In the genomic region with DNA sequence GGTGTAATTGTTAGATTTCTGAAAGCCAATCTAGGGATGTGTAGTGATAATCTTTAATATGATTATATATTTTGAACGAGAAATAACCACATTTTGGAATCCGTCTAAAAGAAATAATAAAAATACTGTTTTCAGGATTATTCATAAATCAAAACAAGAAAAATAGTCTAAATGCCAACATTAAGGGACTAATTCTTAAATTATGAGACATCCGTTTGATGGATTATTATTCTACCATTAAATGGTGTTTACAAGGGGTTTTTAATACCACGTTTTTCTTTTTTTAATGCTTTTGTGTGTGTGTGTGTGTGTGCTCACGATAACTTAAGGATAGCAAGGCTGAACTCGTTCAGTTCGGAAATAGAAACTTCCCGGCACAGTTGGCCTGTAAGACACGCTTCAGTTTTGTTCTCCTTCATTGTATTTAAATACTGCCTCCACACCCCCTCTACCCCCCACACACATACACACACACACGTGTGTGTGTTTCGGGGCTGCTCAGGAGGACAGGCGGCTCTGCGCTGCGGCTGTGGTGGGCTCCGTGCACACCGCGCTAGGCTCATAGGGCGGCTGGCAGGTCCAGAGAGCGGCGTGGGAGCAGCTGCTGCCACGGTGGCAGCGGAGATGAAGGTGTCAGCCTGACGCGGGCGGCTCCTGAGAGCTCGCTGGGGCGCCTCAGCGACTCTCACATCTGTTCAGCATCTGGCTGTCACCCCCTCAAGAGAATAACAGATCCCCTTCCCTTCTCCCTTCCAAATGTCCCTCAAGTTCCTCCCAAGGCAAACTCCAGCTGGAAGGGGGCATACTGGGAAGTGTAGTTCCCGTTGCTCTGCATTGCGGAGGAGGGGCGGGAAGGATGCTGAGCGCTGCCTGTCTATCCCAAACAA, we compare ENCODE assay signal across 8 cellular contexts. TPM values are rescaled to one million over a fixed set of nuclear protein-coding genes. Genes with fewer than 3 reads are reported as not detected.
A peak's percentile ranks its signal among the peaks of the same experiment; 100 is the strongest.
DNase-seq lines count a peak whose midpoint lies in the region; ATAC-seq, FAIRE-seq and TF ChIP-seq lines count a peak whose summit lies in the region.

No MANE protein-coding gene starts in this region.

- H3K4me2 ChIP-seq in keratinocyte (ENCODE audit: control insufficient read depth, extremely low read depth, insufficient read depth, low read depth, low read length): peak overlapping the region; percentile 66

- H2AFZ ChIP-seq in keratinocyte (ENCODE audit: control insufficient read depth, low read length): peak overlapping the region; percentile 65

- TF ChIP-seq CTCF in astrocyte of the cerebellum (IDR thresholded peaks at IDR 0.05; ENCODE audit: low read depth, low read length, missing control alignments): no peak
- TF ChIP-seq CTCF in keratinocyte (optimal IDR thresholded peaks at IDR 0.05 in 1 of 3, IDR thresholded peaks at IDR 0.05 in 1 of 3, conservative IDR thresholded peaks at IDR 0.05 in 1 of 3; ENCODE audit: extremely low read depth in 1 of 3, insufficient read depth in 2 of 3, low read length in 3 of 3): no peak

- H3K9ac ChIP-seq in keratinocyte (ENCODE audit: control insufficient read depth, extremely low read depth, insufficient read depth, low read length): no peak overlapping the region

- no peak for TF ChIP-seq POLR2A in H54 (IDR thresholded peaks at IDR 0.05; ENCODE audit: low read depth, low read length)

- H4K20me1 ChIP-seq in keratinocyte (ENCODE audit: control insufficient read depth, extremely low read depth, insufficient read depth, low read length): no peaks in the 10 kb centered on the region

- H3K9me3 ChIP-seq in keratinocyte (ENCODE audit: control insufficient read depth, low read depth, low read length): no peaks in the 10 kb centered on the region

- H3K4me3 ChIP-seq in astrocyte of the cerebellum (ENCODE audit: low read depth, low read length) (peak overlapping the region; percentile 41), keratinocyte (ENCODE audit: control insufficient read depth in 2 of 3, extremely low read depth in 1 of 3, insufficient read depth in 2 of 3, low read depth in 1 of 3, low read length in 3 of 3) (peak overlapping the region in 2 of 3 experiments; percentile 29 to 56)

- peak; percentile 78 for ATAC-seq in stimulated activated naive CD8-positive, alpha-beta T cell treated with anti-CD3 and anti-CD28 coated beads, Interleukin-15, Interleukin-2, amounts not matched to agents 100 U/mL and 50 U/mL, for 24 hours
- ATAC-seq in HG02973 (IDR thresholded peaks at IDR 0.05; ENCODE audit: unreplicated experiment): no peak

- no peaks in the 10 kb centered on the region for H3K4me1 ChIP-seq in keratinocyte (ENCODE audit: control insufficient read depth, extremely low read depth, insufficient read depth, low read length)

- no peaks in the 10 kb centered on the region for H3K79me2 ChIP-seq in keratinocyte (ENCODE audit: control insufficient read depth, insufficient read depth, low read length)

- no peak overlapping the region for H3K27ac ChIP-seq in keratinocyte (ENCODE audit: control insufficient read depth, insufficient read depth, low read length)

- dilution Hi-C loops in keratinocyte (cut with MboI; ENCODE audit: extremely low pct_ligation_motif_present, low sequenced_read_pairs): no loop called here

- in situ Hi-C loops in astrocyte of the cerebellum (cut with HindIII; ENCODE audit: low sequenced_read_pairs): no loop called here

- no peak for FAIRE-seq in keratinocyte (lab: Jason Lieb, UNC)
- FAIRE-seq in H54 (lab: Jason Lieb, UNC): no peak

- peaks cover 47% of the 10 kb centered on the region for H3K27me3 ChIP-seq in keratinocyte (ENCODE audit: control insufficient read depth, extremely low read depth, insufficient read depth, low read length)

- H3K9me1 ChIP-seq in keratinocyte (ENCODE audit: control insufficient read depth, extremely low read depth, insufficient read depth, low read length): no peaks in the 10 kb centered on the region

- peak; percentile 33 for DNase-seq in EH (ENCODE audit: low read depth)
- peak; percentile 41 for DNase-seq in NCI-H524 treated with DMSO at 0.1 percent for 48 hours (lab: John Stamatoyannopoulos, UW)
- DNase-seq in astrocyte of the cerebellum (ENCODE audit: low read depth): no peak
- DNase-seq in keratinocyte (ENCODE audit: low read depth, low spot score): no peak
- DNase-seq in stimulated activated naive CD8-positive, alpha-beta T cell treated with anti-CD3 and anti-CD28 coated beads, Interleukin-15, Interleukin-2, amounts not matched to agents 100 U/mL and 50 U/mL, for 24 hours: peak; percentile 49
- DNase-seq in H54 (ENCODE audit: insufficient read length, low spot score): no peak
- DNase-seq in cerebellum (ENCODE audit: low spot score): no peak

- H3K36me3 ChIP-seq in keratinocyte (ENCODE audit: control insufficient read depth in 2 of 2, extremely low read depth in 1 of 2, insufficient read depth in 2 of 2, low read length in 2 of 2): no peaks in the 10 kb centered on the region

RNA-seq across cellular contexts. Expression of a gene that starts 23.0 kb away (rescaled TPM):
- polyA plus RNA-seq in keratinocyte: 41.5 to 93.6 TPM (median 57.6 TPM) in 3 replicates
- polyA plus RNA-seq in keratinocyte (2011; ENCODE audit: low read depth): 154 TPM
- 61.9 and 93.0 TPM in 2 replicates for polyA plus RNA-seq in keratinocyte (2011; cell fraction: cytosol; rRNA removed)
- polyA plus RNA-seq in keratinocyte (2011; cell fraction: nucleus; rRNA removed): 56.7 and 65.0 TPM in 2 replicates
- polyA plus RNA-seq in keratinocyte (2012; ENCODE audit: low replicate concordance): 78.3 and 134 TPM in 2 replicates
- polyA minus RNA-seq in keratinocyte: 11.5 to 53.4 TPM (median 19.9 TPM) in 3 replicates
- 28.2 TPM for polyA minus RNA-seq in keratinocyte (2011; cell fraction: cytosol; rRNA and poly(A)+ RNA removed)
- 21.3 and 27.3 TPM in 2 replicates for polyA minus RNA-seq in keratinocyte (2011; cell fraction: nucleus; rRNA and poly(A)+ RNA removed)
- 82.8 TPM for total RNA-seq in cerebellum

Comparison
In these comparisons a context has a peak if more than half of its experiments do, and no peak if none do; other contexts are left out.
1. DNase-seq: peak in EH (single experiment), NCI-H524 treated with DMSO at 0.1 percent for 48 hours (single experiment) and stimulated activated naive CD8-positive, alpha-beta T cell treated with anti-CD3 and anti-CD28 coated beads, Interleukin-15, Interleukin-2, amounts not matched to agents 100 U/mL and 50 U/mL, for 24 hours (single experiment); none in astrocyte of the cerebellum (single experiment), keratinocyte (single experiment), H54 (single experiment) and cerebellum (single experiment).